12 cellular contexts compared by ENCODE assay signal in genomic region chr1:21652937-21653743, GRCh38. TPM values are rescaled to one million over a fixed set of nuclear protein-coding genes. Genes with fewer than 3 reads are reported as not detected.
A peak's percentile ranks its signal among the peaks of the same experiment; 100 is the strongest.
DNase-seq lines count a peak whose midpoint lies in the region; ATAC-seq and TF ChIP-seq lines count a peak whose summit lies in the region.
"Had no signal": no experiment of that assay in that cellular context is flagged by ENCODE, and none has a peak within 500 bp of the region (broad histone marks: within the 10 kb centered on the region; RNA-seq: fewer than 3 reads in every experiment).

No MANE protein-coding gene starts in this region.

- H3K4me1 ChIP-seq in left lung: peaks cover 0 to 12% of the 10 kb centered on the region in 2 donors

- peak overlapping the region; percentile 58 for H3K4me3 Mint-ChIP-seq in activated T-cell treated with anti-CD3 and anti-CD28 coated beads, Interleukin-2, amount 50 U/mL, for 24 hours
- no peak overlapping the region for H3K4me3 Mint-ChIP-seq in T-helper 17 cell

- in situ Hi-C loops in GM13977 (cut with MboI; ENCODE audit: low pct_unique_long_range_greater_than_20kb, low sequenced_read_pairs, unreplicated experiment): no loop called here

- H3K36me3 Mint-ChIP-seq in activated T-cell treated with anti-CD3 and anti-CD28 coated beads, Interleukin-2, amount 50 U/mL, for 24 hours (ENCODE audit: low read depth): no peaks in the 10 kb centered on the region
- H3K36me3 Mint-ChIP-seq in T-helper 17 cell (ENCODE audit: low read depth): no peaks in the 10 kb centered on the region

- no peak for DNase-seq in activated T-cell treated with anti-CD3 and anti-CD28 coated beads, Interleukin-2, amount 50 U/mL, for 24 hours
- no peak for DNase-seq in activated T-cell treated with anti-CD3 and anti-CD28 coated beads, Interleukin-2, amount 50 U/mL, for 1 hour
- DNase-seq in T-helper 17 cell: no peak
- DNase-seq in left lung: peak; percentile 13 to 51
- peak in 3 of 49 donors; percentile 26 to 44 (median 37) for DNase-seq in substantia nigra (lab: John Stamatoyannopoulos, UW)
- no peak for DNase-seq in GM13977 (ENCODE audit: low spot score)
- no peak for DNase-seq in DMS114 treated with DMSO at 0.1 percent for 48 hours (lab: John Stamatoyannopoulos, UW; ENCODE audit: unreplicated experiment)
- DNase-seq: activated CD4-positive, alpha-beta T cell treated with anti-CD3 and anti-CD28 coated beads, Interleukin-2, amount 50 U/mL, for 1 hour; NCI-H510A treated with DMSO at 0.1 percent for 48 hours; spleen had no signal

- no peaks in the 10 kb centered on the region for H3K36me3 ChIP-seq in left lung
- H3K36me3 ChIP-seq: spleen, thoracic aorta had no signal

- no peak overlapping the region for H3K4me3 ChIP-seq in left lung
- H3K4me3 ChIP-seq: thoracic aorta had no signal

- H3K27ac ChIP-seq in left lung: no peak overlapping the region
- H3K27ac ChIP-seq in substantia nigra (ENCODE audit: low read depth, low read length, poor library complexity, severe bottlenecking): peak overlapping the region; percentile 93
- H3K27ac ChIP-seq: spleen, thoracic aorta had no signal

- TF ChIP-seq CTCF in left lung (IDR thresholded peaks at IDR 0.05): no peak
- TF ChIP-seq CTCF in GM13977 (IDR thresholded peaks at IDR 0.05; ENCODE audit: extremely low read depth, insufficient read depth, missing control alignments): no peak

- intact Hi-C loops in left lung (cut with DNase I): loop anchor here in 1 of 2 donors (10.0 kb wide), 1 partner anchor 138 kb away; no protein-coding TSS in a partner anchor

- peaks cover 23% of the 10 kb centered on the region for H3K27me3 Mint-ChIP-seq in activated T-cell treated with anti-CD3 and anti-CD28 coated beads, Interleukin-2, amount 50 U/mL, for 24 hours
- H3K27me3 Mint-ChIP-seq in T-helper 17 cell: no peaks in the 10 kb centered on the region

- ATAC-seq in T-helper 17 cell (no peak), left lung (peak; percentile 75), GM19463 (IDR thresholded peaks at IDR 0.05; ENCODE audit: unreplicated experiment) (no peak)

- H3K4me1 Mint-ChIP-seq in activated T-cell treated with anti-CD3 and anti-CD28 coated beads, Interleukin-2, amount 50 U/mL, for 24 hours (ENCODE audit: low read depth): peaks cover 14% of the 10 kb centered on the region
- peaks cover 21% of the 10 kb centered on the region for H3K4me1 Mint-ChIP-seq in T-helper 17 cell

- no peaks in the 10 kb centered on the region for H3K9me3 Mint-ChIP-seq in activated T-cell treated with anti-CD3 and anti-CD28 coated beads, Interleukin-2, amount 50 U/mL, for 24 hours

- no peaks in the 10 kb centered on the region for H3K9me3 ChIP-seq in T-helper 17 cell (ENCODE audit: control insufficient read depth, low read length, poor library complexity, severe bottlenecking)
- no peaks in the 10 kb centered on the region for H3K9me3 ChIP-seq in left lung
- H3K9me3 ChIP-seq: spleen, thoracic aorta had no signal

- H3K27ac Mint-ChIP-seq in activated T-cell treated with anti-CD3 and anti-CD28 coated beads, Interleukin-2, amount 50 U/mL, for 24 hours: no peak overlapping the region
- H3K27ac Mint-ChIP-seq in T-helper 17 cell: peak overlapping the region; percentile 47

- peaks cover 4 to 54% of the 10 kb centered on the region in 2 donors for H3K27me3 ChIP-seq in left lung

RNA-seq across cellular contexts. Expression of gene RAP1GAP, which starts 16.0 kb away (rescaled TPM):
- total RNA-seq in T-helper 17 cell (under 1 TPM; 0.07 to 0.42 TPM), left lung (10 to 100 TPM; 20.7 to 44.2 TPM)

Comparison
In these comparisons a context has a peak if more than half of its experiments do, and no peak if none do; other contexts are left out.
1. DNase-seq: peak in left lung (2 of 2); none in activated T-cell treated with anti-CD3 and anti-CD28 coated beads, Interleukin-2, amount 50 U/mL, for 24 hours (single experiment), activated T-cell treated with anti-CD3 and anti-CD28 coated beads, Interleukin-2, amount 50 U/mL, for 1 hour (single experiment), T-helper 17 cell (0 of 3), GM13977 (single experiment) and DMS114 treated with DMSO at 0.1 percent for 48 hours (single experiment).
2. RNA of gene RAP1GAP, which starts 16.0 kb away (total RNA-seq): 20.7 to 44.2 TPM in left lung; 0.07 to 0.42 TPM in T-helper 17 cell; every median in the first group is over 10 times any median in the second.